ENCODE assay signal across 1 cellular context in genomic region chr3:66279168-66279567, GRCh38.
TF ChIP-seq lines count a peak whose summit lies in the region.

No MANE protein-coding gene starts in this region.

TF ChIP-seq in WTC11, 78 proteins besides CTCF, POLR2A, EP300 and RAD21 (continued from another document):
- TF ChIP-seq, protein P1, sequence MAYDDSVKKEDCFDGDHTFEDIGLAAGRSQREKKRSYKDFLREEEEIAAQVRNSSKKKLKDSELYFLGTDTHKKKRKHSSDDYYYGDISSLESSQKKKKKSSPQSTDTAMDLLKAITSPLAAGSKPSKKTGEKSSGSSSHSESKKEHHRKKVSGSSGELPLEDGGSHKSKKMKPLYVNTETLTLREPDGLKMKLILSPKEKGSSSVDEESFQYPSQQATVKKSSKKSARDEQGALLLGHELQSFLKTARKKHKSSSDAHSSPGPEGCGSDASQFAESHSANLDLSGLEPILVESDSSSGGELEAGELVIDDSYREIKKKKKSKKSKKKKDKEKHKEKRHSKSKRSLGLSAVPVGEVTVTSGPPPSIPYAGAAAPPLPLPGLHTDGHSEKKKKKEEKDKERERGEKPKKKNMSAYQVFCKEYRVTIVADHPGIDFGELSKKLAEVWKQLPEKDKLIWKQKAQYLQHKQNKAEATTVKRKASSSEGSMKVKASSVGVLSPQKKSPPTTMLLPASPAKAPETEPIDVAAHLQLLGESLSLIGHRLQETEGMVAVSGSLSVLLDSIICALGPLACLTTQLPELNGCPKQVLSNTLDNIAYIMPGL (CRISPR knock-in tag; IDR thresholded peaks at IDR 0.05): no peak
- TF ChIP-seq RORB (CRISPR knock-in tag; IDR thresholded peaks at IDR 0.05): no peak
